ENCODE assay signal across 8 cellular contexts in the genomic region with DNA sequence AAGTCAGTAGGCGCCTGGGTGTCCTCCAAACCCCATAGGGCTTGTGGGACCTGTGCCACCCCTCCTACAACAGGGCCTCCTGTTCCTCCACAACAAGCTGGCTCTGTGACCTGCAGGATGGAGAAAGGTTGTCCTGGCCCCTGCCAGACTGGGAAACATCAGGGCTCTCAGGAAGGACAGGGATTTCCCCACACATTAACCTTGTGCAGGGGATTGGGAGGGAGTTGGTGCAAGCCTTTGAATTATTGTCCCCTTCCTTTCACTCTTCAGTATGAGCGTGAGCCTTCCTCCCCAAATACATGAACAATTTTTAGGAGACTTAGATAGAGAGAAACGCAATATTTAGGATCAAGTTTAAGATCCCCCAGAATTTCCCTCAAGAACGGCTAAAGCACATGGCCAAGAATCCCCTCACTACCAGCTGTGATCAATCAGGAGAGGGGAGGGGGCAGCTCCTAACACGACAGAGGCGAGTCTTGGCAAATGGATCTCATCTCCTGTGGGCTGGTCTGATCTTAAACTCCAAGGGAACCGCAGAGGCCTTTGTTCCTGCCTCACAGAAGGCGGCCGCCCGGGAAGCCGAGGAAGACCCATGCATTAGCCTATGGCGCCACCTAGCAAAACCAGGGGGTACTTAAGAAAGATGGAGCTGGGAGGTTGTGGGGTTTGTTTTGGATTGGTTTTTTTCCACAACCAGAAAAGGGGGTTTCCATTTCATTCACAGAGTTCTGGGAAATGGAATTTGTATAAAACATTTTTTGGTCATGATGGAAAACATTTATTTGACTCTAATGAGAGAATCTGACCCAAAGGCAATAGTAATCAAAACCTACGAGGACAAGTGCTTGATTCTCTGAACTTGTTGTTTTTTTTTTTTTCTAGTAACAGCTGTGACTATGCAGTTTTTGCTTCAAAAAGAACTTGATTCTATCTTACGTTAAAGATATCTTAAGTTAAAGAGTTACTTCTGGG. TPM values are rescaled to one million over a fixed set of nuclear protein-coding genes. Genes with fewer than 3 reads are reported as not detected.
A peak's percentile ranks its signal among the peaks of the same experiment; 100 is the strongest.
DNase-seq lines count a peak whose midpoint lies in the region; ATAC-seq, FAIRE-seq and TF ChIP-seq lines count a peak whose summit lies in the region.

No MANE protein-coding gene starts in this region.

- TF ChIP-seq CTCF in OCI-LY7 (conservative IDR thresholded peaks at IDR 0.05; ENCODE audit: low read length) (peak; percentile 84), pancreas (IDR thresholded peaks at IDR 0.05) (peak; percentile 37 to 75 (median 64)), uterus (IDR thresholded peaks at IDR 0.05) (peak; percentile 82 to 91 (median 86))

- no peak overlapping the region for H3K4me2 ChIP-seq in OCI-LY7 (ENCODE audit: low read length)

- H3K27me3 ChIP-seq in ACC112 (ENCODE audit: insufficient read depth, low read length) (no peaks in the 10 kb centered on the region), pancreas (no peaks in the 10 kb centered on the region), uterus (no peaks in the 10 kb centered on the region)

- CTCF ChIA-PET in OCI-LY7 (lab: Charles Lee; ENCODE audit: unreplicated experiment): interaction anchor here (1.2 kb wide), 1 partner anchor 368 kb away, joined by 9 read pairs; no protein-coding TSS in a partner anchor

- no peaks in the 10 kb centered on the region for H3K9me3 ChIP-seq in OCI-LY7 (ENCODE audit: low read length)
- no peaks in the 10 kb centered on the region for H3K9me3 ChIP-seq in pancreas
- H3K9me3 ChIP-seq in uterus: no peaks in the 10 kb centered on the region

- POLR2A ChIA-PET in OCI-LY7 (lab: Charles Lee): interaction anchor here (0.6 kb wide), 1 partner anchor 434 kb away, joined by 3 read pairs; no protein-coding TSS in a partner anchor

- BruUV-seq in OCI-LY7 (replicated peaks; lab: Mats Ljungman, UMichigan): no TSS peak

- no peak for FAIRE-seq in GM18507 (lab: Jason Lieb, UNC)
- FAIRE-seq in pancreas (lab: Jason Lieb, UNC): no peak

- DNase-seq in GM18507 (ENCODE audit: extremely low spot score, insufficient read length, low read depth) (peak; percentile 43), LHCN-M2 (ENCODE audit: low read depth) (peak; percentile 81), OCI-LY7 (ENCODE audit: low spot score) (peak; percentile 51), glomerular visceral epithelial cell (ENCODE audit: extremely low spot score) (peak; percentile 89), pancreas (peak; percentile 49 to 82 (median 72)), uterus (peak; percentile 79 to 84)
- peak; percentile 12 for DNase-seq in activated T-helper 9 cell treated with anti-CD3 and anti-CD28 coated beads, Interleukin-2, amount 50 U/mL, for 16 hours (ENCODE audit: low read depth)

- H3K36me3 ChIP-seq in ACC112 (ENCODE audit: insufficient read depth, low read length) (no peaks in the 10 kb centered on the region), OCI-LY7 (ENCODE audit: insufficient read depth, low read length) (no peaks in the 10 kb centered on the region), pancreas (no peaks in the 10 kb centered on the region), uterus (no peaks in the 10 kb centered on the region)

- H3K79me2 ChIP-seq in ACC112 (ENCODE audit: control insufficient read depth, insufficient read depth, low read length, unreplicated experiment): no peaks in the 10 kb centered on the region
- no peaks in the 10 kb centered on the region for H3K79me2 ChIP-seq in OCI-LY7 (ENCODE audit: insufficient read depth, low read depth, low read length)

- 25 to 26% methylated on average over 14 of the region's 14 CpGs for WGBS in pancreas, 2 donors

- no peaks in the 10 kb centered on the region for H4K20me1 ChIP-seq in OCI-LY7 (ENCODE audit: insufficient read depth, low read length)

- H3K4me1 ChIP-seq in ACC112 (ENCODE audit: control insufficient read depth, insufficient read depth, low read length, unreplicated experiment): peaks cover 46% of the 10 kb centered on the region
- no peaks in the 10 kb centered on the region for H3K4me1 ChIP-seq in OCI-LY7 (ENCODE audit: insufficient read depth, low read length, poor library complexity, severe bottlenecking)
- no peaks in the 10 kb centered on the region for H3K4me1 ChIP-seq in pancreas
- peaks cover 0 to 3% of the 10 kb centered on the region in 2 donors for H3K4me1 ChIP-seq in uterus

- intact Hi-C loops in OCI-LY7 (cut with micrococcal nuclease; ENCODE audit: unreplicated experiment) (loop anchor here (1.0 to 5.0 kb wide), 3 partner anchors 368 to 427 kb away; no protein-coding TSS in a partner anchor), pancreas (cut with DNase I) (loop anchor here (5.0 to 10.0 kb wide), 3 partner anchors 365 to 375 kb away; no protein-coding TSS in a partner anchor), uterus (cut with DNase I; ENCODE audit: low total_unique reads) (loop anchor here (10.0 kb wide), 2 partner anchors 155 to 375 kb away; no protein-coding TSS in a partner anchor)

- H3K27ac ChIP-seq in ACC112 (ENCODE audit: low read depth, low read length) (peak overlapping the region; percentile 90), OCI-LY7 (ENCODE audit: low read depth, low read length, poor library complexity, severe bottlenecking) (no peak overlapping the region), pancreas (no peak overlapping the region), uterus (peak overlapping the region; percentile 59 to 68)

- no peak for TF ChIP-seq POLR2A in uterus (IDR thresholded peaks at IDR 0.05)

- H2AFZ ChIP-seq in ACC112 (ENCODE audit: low read length, unreplicated experiment) (peak overlapping the region; percentile 36), OCI-LY7 (ENCODE audit: low read length) (no peak overlapping the region)

- no peaks in the 10 kb centered on the region for H3K9me2 ChIP-seq in OCI-LY7 (ENCODE audit: insufficient read depth, low read length)

- peak; percentile 84 to 98 (median 98) for ATAC-seq in pancreas

- H3K4me3 ChIP-seq in ACC112 (ENCODE audit: low read depth, low read length) (no peak overlapping the region), OCI-LY7 (ENCODE audit: low read depth, low read length, poor library complexity, severe bottlenecking) (no peak overlapping the region), pancreas (no peak overlapping the region), uterus (no peak overlapping the region)

RNA-seq across cellular contexts. Expression of a gene that starts 36.1 kb away (rescaled TPM):
- total RNA-seq in LHCN-M2 (2014; rRNA removed) (20.2 and 28.1 TPM in 2 replicates), OCI-LY7 (2022) (not detected in 2 replicates), pancreas (10 to 100 TPM in 3 of 6 donors, 1 to 10 TPM in 3; 7.9 to 29.0 (median 10.8) TPM), uterus (10 to 100 TPM; 23.8 to 87.6 (median 30.3) TPM)
- 13.3 TPM for polyA plus RNA-seq in LHCN-M2 (2012)
- 0.15 TPM in 1 of 2 replicates, not detected in the other for total RNA-seq in OCI-LY7 (2014; rRNA removed; shearing (Covaris generic))
- 1 to 10 TPM; 5.5 TPM for polyA plus RNA-seq in pancreas

Comparison
In these comparisons a context has a peak if more than half of its experiments do, and no peak if none do; other contexts are left out.
1. H3K27ac ChIP-seq: peak in ACC112 (single experiment) and uterus (2 of 2); none in OCI-LY7 (single experiment) and pancreas (0 of 4).
2. DNase-seq: peak in every context shown above with its lines; median percentile 89 in glomerular visceral epithelial cell; 82 in uterus; 81 in LHCN-M2; 72 in pancreas; 51 in OCI-LY7; 43 in GM18507; 12 in activated T-helper 9 cell treated with anti-CD3 and anti-CD28 coated beads, Interleukin-2, amount 50 U/mL, for 16 hours.
3. RNA of a gene that starts 36.1 kb away (total RNA-seq): 23.8 to 87.6 TPM in uterus, 20.2 to 28.1 TPM in LHCN-M2 and 7.9 to 29.0 TPM in pancreas; 0.15 TPM in OCI-LY7; every median in the first group is over 4 times any median in the second.
4. Peak in every context shown above with its lines, with median percentiles within 50 percentile points of each other: CTCF ChIP-seq.